ENCODE assay signal across 1 cellular context in genomic region chr7:128459394-128459878, GRCh38.
A peak's percentile ranks its signal among the peaks of the same experiment; 100 is the strongest.
TF ChIP-seq lines count a peak whose summit lies in the region.

No MANE protein-coding gene starts in this region.

TF ChIP-seq in HepG2, 621 proteins besides CTCF, POLR2A, EP300 and RAD21 (continued from another document):
- no peak for TF ChIP-seq PBX2 (CRISPR knock-in tag; IDR thresholded peaks at IDR 0.05)
- no peak for TF ChIP-seq HNF4G (IDR thresholded peaks at IDR 0.05; ENCODE audit: borderline replicate concordance, low read depth, low read length)
- no peak for TF ChIP-seq HNF4G (CRISPR knock-in tag; IDR thresholded peaks at IDR 0.05; ENCODE audit: borderline replicate concordance, low read depth)
- TF ChIP-seq E2F2 (CRISPR knock-in tag; IDR thresholded peaks at IDR 0.05; ENCODE audit: borderline replicate concordance) = no peak
- TF ChIP-seq ZNF142 (CRISPR knock-in tag; IDR thresholded peaks at IDR 0.05) = no peak
- TF ChIP-seq SOX6 (IDR thresholded peaks at IDR 0.05) = no peak
- TF ChIP-seq SOX6 (CRISPR knock-in tag; IDR thresholded peaks at IDR 0.05) = no peak
- TF ChIP-seq SMC3 (IDR thresholded peaks at IDR 0.05; ENCODE audit: low read length) = peak; percentile 64
- no peak for TF ChIP-seq KLF13 (CRISPR knock-in tag; IDR thresholded peaks at IDR 0.05)
- TF ChIP-seq NFYB (CRISPR knock-in tag; IDR thresholded peaks at IDR 0.05) = peak; percentile 57; the same call in 1 of the 2 replicates
- TF ChIP-seq NONO (IDR thresholded peaks at IDR 0.05) = no peak
- no peak for TF ChIP-seq NONO (CRISPR knock-in tag; conservative IDR thresholded peaks at IDR 0.05)
- no peak for TF ChIP-seq ZNF446 (CRISPR knock-in tag; IDR thresholded peaks at IDR 0.05)
- TF ChIP-seq ZNF317 (CRISPR knock-in tag; IDR thresholded peaks at IDR 0.05) = no peak
- no peak for TF ChIP-seq SOX13 (IDR thresholded peaks at IDR 0.05)
- TF ChIP-seq SOX13 (CRISPR knock-in tag; conservative IDR thresholded peaks at IDR 0.05 in 1 of 2, IDR thresholded peaks at IDR 0.05 in 1 of 2) = no peak
- no peak for TF ChIP-seq PREB (CRISPR knock-in tag; IDR thresholded peaks at IDR 0.05)
